ENCODE assay signal across 9 cellular contexts in genomic region chr17:64778367-64779290, GRCh38.
A peak's percentile ranks its signal among the peaks of the same experiment; 100 is the strongest.
DNase-seq lines count a peak whose midpoint lies in the region; ATAC-seq and TF ChIP-seq lines count a peak whose summit lies in the region.
"Had no signal": no experiment of that assay in that cellular context is flagged by ENCODE, and none has a peak within 500 bp of the region (broad histone marks: within the 10 kb centered on the region; RNA-seq: fewer than 3 reads in every experiment).

No MANE protein-coding gene starts in this region.

- peak overlapping the region; percentile 44; the same call in 1 of the 2 replicates for H2AFZ ChIP-seq in OCI-LY7 (ENCODE audit: low read length)
- H2AFZ ChIP-seq in neuronal stem cell (ENCODE audit: low read length) = peak overlapping the region; percentile 55

- POLR2A ChIA-PET in OCI-LY7 (lab: Charles Lee) = interaction anchor here (0.6 kb wide), 1 partner anchor 1953 kb away, joined by 6 read pairs; no protein-coding TSS in a partner anchor

- no peaks in the 10 kb centered on the region for H3K79me1 ChIP-seq in neuronal stem cell (ENCODE audit: low read depth, low read length)

- peak overlapping the region; percentile 94 for H2AK5ac ChIP-seq in neuronal stem cell (ENCODE audit: low read depth, low read length)

- H3K9me3 ChIP-seq in OCI-LY7 (ENCODE audit: low read length) = no peaks in the 10 kb centered on the region
- H3K9me3 ChIP-seq in neuronal stem cell (replicated peaks in 1 of 2; ENCODE audit: control insufficient read depth in 2 of 2, insufficient read depth in 1 of 2, low read depth in 1 of 2, low read length in 2 of 2) = no peaks in the 10 kb centered on the region
- H3K9me3 ChIP-seq: uterus had no signal

- DNase-seq in GM13977 (ENCODE audit: low spot score) = peak; percentile 58
- DNase-seq in OCI-LY7 (ENCODE audit: low spot score) = peak; percentile 27
- no peak for DNase-seq in epithelial cell of proximal tubule (ENCODE audit: low read depth)
- no peak for DNase-seq in neuronal stem cell (ENCODE audit: low spot score)
- DNase-seq in GDM1 (lab: John Stamatoyannopoulos, UW) = no peak
- DNase-seq in NOMO-1 treated with dmso at 0.1 percent for 144 hours (lab: John Stamatoyannopoulos, UW; ENCODE audit: unreplicated experiment) = no peak

- peak overlapping the region; percentile 80 for H3K23ac ChIP-seq in neuronal stem cell (ENCODE audit: low read depth, low read length, poor library complexity)

- BruUV-seq in OCI-LY7 (replicated peaks; lab: Mats Ljungman, UMichigan) = no TSS peak

- peaks cover 29 to 57% (median 43%) of the 10 kb centered on the region in 3 experiments for H3K27me3 ChIP-seq in neuronal stem cell (ENCODE audit: control insufficient read depth in 3 of 3, insufficient read depth in 3 of 3, low read depth in 1 of 3, low read length in 3 of 3)

- in situ Hi-C loops in GM13977 (cut with MboI; ENCODE audit: low pct_unique_long_range_greater_than_20kb, low sequenced_read_pairs, unreplicated experiment) = no loop called here

- TF ChIP-seq CTCF in GM13977 (IDR thresholded peaks at IDR 0.05; ENCODE audit: extremely low read depth, insufficient read depth, missing control alignments) (no peak), OCI-LY7 (conservative IDR thresholded peaks at IDR 0.05; ENCODE audit: low read length) (no peak), epithelial cell of proximal tubule (conservative IDR thresholded peaks at IDR 0.05; ENCODE audit: low read depth, low read length) (no peak)

- no peak overlapping the region for H3K4ac ChIP-seq in neuronal stem cell (ENCODE audit: low read length)

- ATAC-seq in HG03196 (IDR thresholded peaks at IDR 0.05; ENCODE audit: unreplicated experiment) (no peak), HG02571 (IDR thresholded peaks at IDR 0.05; ENCODE audit: unreplicated experiment) (no peak)

- H3K4me1 ChIP-seq in OCI-LY7 (ENCODE audit: insufficient read depth, low read length, poor library complexity, severe bottlenecking) (peaks cover 62% of the 10 kb centered on the region), neuronal stem cell (ENCODE audit: control insufficient read depth in 2 of 2, insufficient read depth in 1 of 2, low read depth in 1 of 2, low read length in 2 of 2) (peaks cover 16 to 18% of the 10 kb centered on the region in 2 donors)

- H4K20me1 ChIP-seq in OCI-LY7 (ENCODE audit: insufficient read depth, low read length) = no peaks in the 10 kb centered on the region

- peak overlapping the region; percentile 85 for H2BK15ac ChIP-seq in neuronal stem cell (ENCODE audit: low read length)

- intact Hi-C loops in OCI-LY7 (cut with micrococcal nuclease; ENCODE audit: unreplicated experiment) = loop anchor here (10.0 kb wide), 1 partner anchor 416 kb away; no protein-coding TSS in a partner anchor

- peak overlapping the region; percentile 76 for H3K27ac ChIP-seq in OCI-LY7 (ENCODE audit: low read depth, low read length, poor library complexity, severe bottlenecking)
- no peak overlapping the region for H3K27ac ChIP-seq in neuronal stem cell (replicated peaks; ENCODE audit: low read length)
- H3K27ac ChIP-seq: uterus had no signal

- peak overlapping the region; percentile 58 for H2BK12ac ChIP-seq in neuronal stem cell (ENCODE audit: low read length)

- peak overlapping the region; percentile 63 for H3K9ac ChIP-seq in neuronal stem cell (ENCODE audit: low read depth, low read length, poor library complexity)

- H3K18ac ChIP-seq in neuronal stem cell (ENCODE audit: low read length) = peak overlapping the region; percentile 87

- no peak overlapping the region for H2BK120ac ChIP-seq in neuronal stem cell (ENCODE audit: low read depth, low read length)

- H3K36me3 ChIP-seq in OCI-LY7 (ENCODE audit: insufficient read depth, low read length) = no peaks in the 10 kb centered on the region
- H3K36me3 ChIP-seq in neuronal stem cell (replicated peaks in 1 of 2; ENCODE audit: control insufficient read depth in 2 of 2, insufficient read depth in 2 of 2, low read length in 2 of 2) = no peaks in the 10 kb centered on the region
- H3K36me3 ChIP-seq: uterus had no signal

- peak overlapping the region; percentile 90 for H3K14ac ChIP-seq in neuronal stem cell (ENCODE audit: low read length)

- H2BK5ac ChIP-seq in neuronal stem cell (ENCODE audit: low read length) = no peak overlapping the region

- no peak overlapping the region for H4K91ac ChIP-seq in neuronal stem cell (ENCODE audit: low read depth, low read length, poor library complexity)

- CTCF ChIA-PET in OCI-LY7 (lab: Charles Lee; ENCODE audit: unreplicated experiment) = interaction anchor here (0.6 kb wide), 1 partner anchor 351 kb away, joined by 3 read pairs; no protein-coding TSS in a partner anchor

- H3K4me2 ChIP-seq in OCI-LY7 (ENCODE audit: low read length) (peak overlapping the region; percentile 79), neuronal stem cell (ENCODE audit: insufficient read depth, low read length, poor library complexity, severe bottlenecking) (peak overlapping the region; percentile 62)

- no peaks in the 10 kb centered on the region for H3K9me2 ChIP-seq in OCI-LY7 (ENCODE audit: insufficient read depth, low read length)

- H4K8ac ChIP-seq in neuronal stem cell (ENCODE audit: low read depth, low read length) = no peak overlapping the region

- no CpG with 5 or more reads among the region's 104 CpGs for WGBS in neuronal stem cell (ENCODE audit: extremely low coverage in 2 of 2, insufficient read length in 2 of 2, insufficient replicate concordance in 1 of 2), 2 donors

- H3K79me2 ChIP-seq in OCI-LY7 (ENCODE audit: insufficient read depth, low read depth, low read length) = no peaks in the 10 kb centered on the region

- H3K4me3 ChIP-seq in OCI-LY7 (ENCODE audit: low read depth, low read length, poor library complexity, severe bottlenecking) = peak overlapping the region; percentile 46
- peak overlapping the region; percentile 6 for H3K4me3 ChIP-seq in epithelial cell of proximal tubule (ENCODE audit: low read depth, low read length)
- H3K4me3 ChIP-seq in neuronal stem cell (ENCODE audit: low read length in 2 of 2) = peak overlapping the region; percentile 19 to 65

Comparison
In these comparisons a context has a peak if more than half of its experiments do, and no peak if none do; other contexts are left out.
1. DNase-seq: peak in GM13977 (single experiment) and OCI-LY7 (single experiment); none in epithelial cell of proximal tubule (single experiment), neuronal stem cell (single experiment), GDM1 (single experiment) and NOMO-1 treated with dmso at 0.1 percent for 144 hours (single experiment).
2. Peak in every context shown above with its lines, with median percentiles within 50 percentile points of each other: H3K4me3 ChIP-seq.